ENCODE assay signal across 8 cellular contexts in genomic region chr6:52574709-52575489, GRCh38. TPM values are rescaled to one million over a fixed set of nuclear protein-coding genes. Genes with fewer than 3 reads are reported as not detected.
DNase-seq lines count a peak whose midpoint lies in the region; ATAC-seq and TF ChIP-seq lines count a peak whose summit lies in the region.

No MANE protein-coding gene starts in this region.

- H3K36me3 ChIP-seq in duodenal mucosa (ENCODE audit: control insufficient read depth in 1 of 2, insufficient read depth in 2 of 2, low read length in 2 of 2) (no peaks in the 10 kb centered on the region), uterus (no peaks in the 10 kb centered on the region)

- DNase-seq in AG09309 (ENCODE audit: low read depth) (no peak), nephron progenitor cell (no peak), uterus (peak in 1 of 2 donors; percentile 36), NCI-H1694 (lab: John Stamatoyannopoulos, UW) (no peak)

- H3K9ac ChIP-seq in duodenal mucosa (ENCODE audit: low read depth in 1 of 2, low read length in 2 of 2), result peak overlapping the region; percentile 21 to 67

- peak overlapping the region; percentile 22 for H3K27ac ChIP-seq in duodenal mucosa (ENCODE audit: low read depth, low read length)
- peak overlapping the region; percentile 94 to 99 for H3K27ac ChIP-seq in uterus

- H3K4me1 ChIP-seq in duodenal mucosa (ENCODE audit: control insufficient read depth in 1 of 2, insufficient read depth in 2 of 2, low read length in 2 of 2) (peaks cover 38 to 61% of the 10 kb centered on the region in 2 donors), uterus (peaks cover 5 to 14% of the 10 kb centered on the region in 2 donors)

- H3K4me3 Mint-ChIP-seq in nephron progenitor cell, result peak overlapping the region; percentile 84

- no peaks in the 10 kb centered on the region for H3K27me3 ChIP-seq in duodenal mucosa (ENCODE audit: control insufficient read depth in 1 of 2, insufficient read depth in 2 of 2, low read length in 2 of 2)
- H3K27me3 ChIP-seq in uterus, result no peaks in the 10 kb centered on the region

- peaks cover 12% of the 10 kb centered on the region for H3K36me3 Mint-ChIP-seq in nephron progenitor cell (ENCODE audit: low read depth)

- intact Hi-C loops in uterus (cut with DNase I; ENCODE audit: low total_unique reads), result loop anchor here (10.0 kb wide), 1 partner anchor 60 kb away; no protein-coding TSS in a partner anchor

- peaks cover 74% of the 10 kb centered on the region for H3K4me1 Mint-ChIP-seq in nephron progenitor cell

- H3K9me3 Mint-ChIP-seq in nephron progenitor cell, result no peaks in the 10 kb centered on the region

- peak overlapping the region; percentile 56 for H3K27ac Mint-ChIP-seq in nephron progenitor cell

- H3K27me3 Mint-ChIP-seq in nephron progenitor cell (ENCODE audit: low read depth, poor library complexity), result peaks cover 8% of the 10 kb centered on the region

- H3K4me3 ChIP-seq in AG09309 (ENCODE audit: control insufficient read depth, low read depth, low read length), result peak overlapping the region; percentile 93
- H3K4me3 ChIP-seq in duodenal mucosa (ENCODE audit: low read depth in 1 of 2, low read length in 2 of 2), result peak overlapping the region; percentile 87 to 93
- peak overlapping the region; percentile 69 to 75 for H3K4me3 ChIP-seq in uterus

- TF ChIP-seq CTCF in AG09309 (IDR thresholded peaks at IDR 0.05; ENCODE audit: control insufficient read depth, insufficient read depth, low read depth, low read length, missing control alignments), result no peak
- TF ChIP-seq CTCF in nephron progenitor cell (IDR thresholded peaks at IDR 0.05), result no peak
- no peak for TF ChIP-seq CTCF in uterus (IDR thresholded peaks at IDR 0.05)

- no peak for TF ChIP-seq POLR2A in uterus (IDR thresholded peaks at IDR 0.05)

- ATAC-seq in GM19455 (IDR thresholded peaks at IDR 0.05; ENCODE audit: unreplicated experiment) (peak; percentile 59), HG03521 (IDR thresholded peaks at IDR 0.05; ENCODE audit: unreplicated experiment) (peak; percentile 46)
- ATAC-seq in activated CD4-positive, CD25-positive, alpha-beta regulatory T cell treated with anti-CD3 and anti-CD28 coated beads, Interleukin-2, amount 50 U/mL, for 24 hours, result peak; percentile 36 to 48

- no peaks in the 10 kb centered on the region for H3K9me3 ChIP-seq in duodenal mucosa (ENCODE audit: control insufficient read depth in 1 of 2, low read length in 2 of 2)
- H3K9me3 ChIP-seq in uterus, result no peaks in the 10 kb centered on the region

RNA-seq across cellular contexts. Expression of gene TRAM2, which starts 2.0 kb away (rescaled TPM):
- 10 to 100 TPM in 2 of 4 donors, 1 to 10 TPM in 2; 3.8 to 33.2 (median 17.6) TPM for total RNA-seq in uterus
